In genomic region chr17:72937687-72938086, GRCh38 we compare ENCODE assay signal across 19 cellular contexts.
DNase-seq lines count a peak whose midpoint lies in the region; ATAC-seq, FAIRE-seq and TF ChIP-seq lines count a peak whose summit lies in the region.
"Had no signal": no experiment of that assay in that cellular context is flagged by ENCODE, and none has a peak within 500 bp of the region (broad histone marks: within the 10 kb centered on the region; RNA-seq: fewer than 3 reads in every experiment).

No MANE protein-coding gene starts in this region.

- H3K27me3 ChIP-seq in bronchial epithelial cell (ENCODE audit: control insufficient read depth, insufficient read depth, low read length) = no peaks in the 10 kb centered on the region
- H3K27me3 ChIP-seq in SJCRH30 = 0 out of 2 replicates have a peak, but pooled peaks cover 3% of the 10 kb centered on the region
- H3K27me3 ChIP-seq: Peyer's patch had no signal

- no peaks in the 10 kb centered on the region for H3K9me3 ChIP-seq in SJCRH30 (replicated peaks)
- H3K9me3 ChIP-seq: Peyer's patch had no signal

- TF ChIP-seq CTCF in bronchial epithelial cell (IDR thresholded peaks at IDR 0.05; ENCODE audit: insufficient read depth, low read length, severe bottlenecking) = no peak

- in situ Hi-C loops in G401 (cut with HindIII; ENCODE audit: low sequenced_read_pairs) = no loop called here

- no peak overlapping the region for H3K27ac ChIP-seq in SJCRH30
- H3K27ac ChIP-seq: KMS-11, Peyer's patch had no signal

- peak; percentile 24 for DNase-seq in G401 (ENCODE audit: low spot score)
- peak; percentile 39 to 53 for DNase-seq in NCI-H446 (lab: John Stamatoyannopoulos, UW)
- no peak for DNase-seq in bronchial epithelial cell (ENCODE audit: low read depth)
- peak; percentile 28 for DNase-seq in medulla oblongata (ENCODE audit: extremely low spot score)
- no peak for DNase-seq in SJCRH30
- DNase-seq: ACHN; DMS79; MV-4-11; NCI-H1417 treated with DMSO at 0.1 percent for 48 hours; NCI-H187 treated with DMSO at 0.1 percent for 48 hours; NCI-H345; NCI-H526 treated with DMSO at 0.1 percent for 48 hours; NK-92 treated with Interleukin-12 subunit alpha and Interleukin-12 subunit beta, amount 100 ng/mL, for 24 hours; Peyer's patch; SW 1271 had no signal

- H3K36me3 ChIP-seq in bronchial epithelial cell (ENCODE audit: control insufficient read depth, insufficient read depth, low read length) (no peaks in the 10 kb centered on the region), SJCRH30 (no peaks in the 10 kb centered on the region)
- H3K36me3 ChIP-seq: Peyer's patch had no signal

- FAIRE-seq in bronchial epithelial cell (lab: Jason Lieb, UNC) = peak; percentile 62

- H3K4me3 ChIP-seq in bronchial epithelial cell (ENCODE audit: low read depth, low read length) (no peak overlapping the region), SJCRH30 (no peak overlapping the region)
- H3K4me3 ChIP-seq: Peyer's patch had no signal

- H3K4me1 ChIP-seq in SJCRH30 = no peaks in the 10 kb centered on the region
- H3K4me1 ChIP-seq: Peyer's patch had no signal

- ATAC-seq in GM19328 (IDR thresholded peaks at IDR 0.05; ENCODE audit: unreplicated experiment) = no peak
- ATAC-seq in HG02798 (IDR thresholded peaks at IDR 0.05; ENCODE audit: poor library complexity, unreplicated experiment) = no peak
- ATAC-seq: HCT116 had no signal

Comparison
In these comparisons a context has a peak if more than half of its experiments do, and no peak if none do; other contexts are left out.
1. DNase-seq: peak in G401 (single experiment), NCI-H446 (2 of 2) and medulla oblongata (single experiment); none in bronchial epithelial cell (single experiment) and SJCRH30 (0 of 2).